In the genomic region with DNA sequence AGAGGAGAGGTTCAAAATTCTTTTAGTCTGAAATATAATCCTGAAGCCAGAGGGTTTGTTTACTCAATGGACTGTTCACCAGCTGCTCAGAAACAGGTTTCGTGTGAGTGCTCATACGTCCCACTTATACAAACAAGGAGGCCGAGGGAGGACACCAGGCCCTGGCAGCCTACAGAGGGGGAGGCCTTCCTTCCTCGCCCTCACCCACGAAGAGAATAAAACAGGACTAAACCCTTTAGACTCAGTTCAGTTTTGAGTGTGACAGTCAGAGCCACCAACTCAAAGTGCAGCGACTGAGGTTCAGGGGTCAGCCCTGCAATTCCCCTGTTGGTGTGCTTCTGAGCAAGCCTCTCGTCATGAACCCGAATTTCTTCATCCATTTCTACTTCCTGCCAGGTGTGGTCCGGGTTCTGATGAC, we compare ENCODE assay signal across 9 cellular contexts. TPM values are rescaled to one million over a fixed set of nuclear protein-coding genes. Genes with fewer than 3 reads are reported as not detected.
A peak's percentile ranks its signal among the peaks of the same experiment; 100 is the strongest.
DNase-seq lines count a peak whose midpoint lies in the region; TF ChIP-seq lines count a peak whose summit lies in the region.
"Had no signal": no experiment of that assay in that cellular context is flagged by ENCODE, and none has a peak within 500 bp of the region (broad histone marks: within the 10 kb centered on the region; RNA-seq: fewer than 3 reads in every experiment).

No MANE protein-coding gene starts in this region.

- 48% methylated on average over 9 of the region's 9 CpGs for WGBS in hepatocyte (ENCODE audit: low lambda C conversion rate, missing lambda C conversion rate)
- 30 to 37% methylated on average over 4 to 9 of the region's 9 CpGs for WGBS in transverse colon (ENCODE audit: low coverage in 1 of 2), 2 donors

- no peak overlapping the region for H2AFZ ChIP-seq in hepatocyte

- H3K4me2 ChIP-seq in hepatocyte, result peak overlapping the region; percentile 23

- H3K79me2 ChIP-seq in hepatocyte, result peaks cover 75% of the 10 kb centered on the region

- H3K9me3 ChIP-seq in hepatocyte (ENCODE audit: low read depth) (no peaks in the 10 kb centered on the region), transverse colon (no peaks in the 10 kb centered on the region)

- TF ChIP-seq CTCF in hepatocyte (IDR thresholded peaks at IDR 0.05; ENCODE audit: poor library complexity), result no peak
- TF ChIP-seq CTCF in transverse colon (IDR thresholded peaks at IDR 0.05), result no peak

- no peaks in the 10 kb centered on the region for H4K20me1 ChIP-seq in hepatocyte (ENCODE audit: insufficient read depth, poor library complexity, severe bottlenecking)

- intact Hi-C loops in transverse colon (cut with DNase I; ENCODE audit: low total_unique reads), result no loop called here

- H3K9me2 ChIP-seq in hepatocyte (replicated peaks; ENCODE audit: insufficient read depth), result no peaks in the 10 kb centered on the region

- TF ChIP-seq POLR2A in transverse colon (IDR thresholded peaks at IDR 0.05), result no peak

- H3K4me3 ChIP-seq in hepatocyte (no peak overlapping the region), transverse colon (no peak overlapping the region)
- H3K4me3 ChIP-seq: cardiac muscle cell had no signal

- H3K27me3 ChIP-seq in hepatocyte (no peaks in the 10 kb centered on the region), transverse colon (no peaks in the 10 kb centered on the region)
- H3K27me3 ChIP-seq: cardiac muscle cell had no signal

- H3K4me1 ChIP-seq in hepatocyte (ENCODE audit: insufficient read depth) (peaks cover 20% of the 10 kb centered on the region), transverse colon (peaks cover 11 to 34% (median 24%) of the 10 kb centered on the region in 4 donors)

- no peak for TF ChIP-seq EP300 in transverse colon (IDR thresholded peaks at IDR 0.05; ENCODE audit: low read depth)

- DNase-seq in HT-29 (ENCODE audit: low spot score) (peak; percentile 87), NCI-H69 (lab: John Stamatoyannopoulos, UW) (peak; percentile 85), hepatocyte (ENCODE audit: low spot score) (peak; percentile 73), transverse colon (peak; percentile 23), 8988T (no peak), MV-4-11 (lab: John Stamatoyannopoulos, UW) (no peak)
- DNase-seq in activated effector memory CD4-positive, alpha-beta T cell treated with anti-CD3 and anti-CD28 coated beads, Interleukin-2, amount 50 U/mL, for 16 hours, result no peak
- DNase-seq: activated B cell treated with CpG ODN at 0.5 μM for 24 hours had no signal

- no peaks in the 10 kb centered on the region for H3K36me3 ChIP-seq in hepatocyte (replicated peaks; ENCODE audit: insufficient read depth, low read depth)
- no peaks in the 10 kb centered on the region for H3K36me3 ChIP-seq in transverse colon
- H3K36me3 ChIP-seq: cardiac muscle cell had no signal

- in situ Hi-C loops in transverse colon (cut with MboI; ENCODE audit: low pct_ligation_motif_present in 1 of 4, low pct_unique_long_range_greater_than_20kb in 1 of 4, low sequenced_read_pairs in 3 of 4), result no loop called here

- H3K27ac ChIP-seq in hepatocyte, result peak overlapping the region; percentile 95
- H3K27ac ChIP-seq in transverse colon, result peak overlapping the region; percentile 72 to 80 (median 74)
- H3K27ac ChIP-seq: cardiac muscle cell had no signal

RNA-seq across cellular contexts. Expression of gene FAM174B, which starts 17.3 kb away (rescaled TPM):
- 14.4 and 19.7 TPM in 2 replicates for total RNA-seq in HT-29 (2014; rRNA removed; shearing (Covaris generic))
- total RNA-seq in hepatocyte, result 17.0 and 17.8 TPM in 2 replicates
- polyA plus RNA-seq in hepatocyte, result 29.6 and 34.9 TPM in 2 replicates
- 10 to 100 TPM; 15.4 to 75.2 (median 18.3) TPM for total RNA-seq in transverse colon

Comparison
In these comparisons a context has a peak if more than half of its experiments do, and no peak if none do; other contexts are left out.
1. DNase-seq: peak in HT-29 (single experiment), NCI-H69 (single experiment), hepatocyte (single experiment) and transverse colon (single experiment); none in 8988T (single experiment), activated effector memory CD4-positive, alpha-beta T cell treated with anti-CD3 and anti-CD28 coated beads, Interleukin-2, amount 50 U/mL, for 16 hours (single experiment) and MV-4-11 (single experiment).